Comparison of ENCODE assay signal across 19 cellular contexts in the genomic region with DNA sequence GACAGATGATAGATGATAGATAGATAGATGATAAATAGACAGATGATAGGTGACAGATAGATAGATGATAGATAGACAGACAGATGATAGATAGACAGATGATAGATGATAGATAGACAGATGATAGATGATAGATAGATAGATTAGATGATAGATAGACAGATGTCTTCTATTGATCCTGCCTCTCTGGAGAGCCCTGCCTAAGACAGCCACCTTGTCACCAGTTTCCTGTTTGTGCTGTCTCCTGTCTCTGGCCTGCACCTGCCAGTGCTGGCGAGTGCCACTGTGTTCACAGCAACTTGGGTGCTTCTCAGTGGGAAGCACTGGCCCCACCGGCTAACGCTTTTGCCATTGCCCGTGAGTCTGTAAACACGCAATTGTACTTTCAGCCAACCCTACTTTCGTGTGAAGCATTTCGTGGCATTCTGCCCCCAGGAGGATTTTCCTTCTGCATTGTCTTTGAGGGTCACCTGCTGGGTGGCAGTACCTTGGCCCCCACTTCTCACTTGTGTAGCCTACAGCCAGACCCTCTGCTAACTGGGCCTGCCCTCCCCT. TPM values are rescaled to one million over a fixed set of nuclear protein-coding genes. Genes with fewer than 3 reads are reported as not detected.
DNase-seq lines count a peak whose midpoint lies in the region; ATAC-seq and TF ChIP-seq lines count a peak whose summit lies in the region.
"Had no signal": no experiment of that assay in that cellular context is flagged by ENCODE, and none has a peak within 500 bp of the region (broad histone marks: within the 10 kb centered on the region; RNA-seq: fewer than 3 reads in every experiment).

No MANE protein-coding gene starts in this region.

- H3K4me1 ChIP-seq in right cardiac atrium (ENCODE audit: control insufficient read depth, insufficient read depth, low read length) (no peaks in the 10 kb centered on the region), body of pancreas (peaks cover 3% of the 10 kb centered on the region)
- H3K4me1 ChIP-seq: SJCRH30 had no signal

- no peak for TF ChIP-seq CTCF in body of pancreas (IDR thresholded peaks at IDR 0.05)

- DNase-seq in cardiac septum (ENCODE audit: low spot score) (peak; percentile 64), right cardiac atrium (no peak), body of pancreas (no peak), sciatic nerve (ENCODE audit: low spot score) (peak; percentile 28), NCI-H1930 (lab: John Stamatoyannopoulos, UW) (no peak), EL (no peak)
- DNase-seq: CD4-positive, CD25-positive, alpha-beta regulatory T cell; COR-L47; DND-41; GOT3; IMR-90; NCI-H1105 treated with DMSO at 0.1 percent for 48 hours; NCI-H1694 treated with DMSO at 0.1 percent for 48 hours; NCI-H446; NCI-H526; NK-92 treated with Interleukin-12 subunit alpha and Interleukin-12 subunit beta, amount 100 ng/mL, for 24 hours; SJCRH30 had no signal

- intact Hi-C loops in cardiac septum (cut with DNase I) (no loop called here), right cardiac atrium (cut with DNase I) (no loop called here), body of pancreas (cut with DNase I) (no loop called here), sciatic nerve (cut with DNase I) (no loop called here)

- no peak for TF ChIP-seq POLR2A in body of pancreas (IDR thresholded peaks at IDR 0.05)

- H3K27ac ChIP-seq in right cardiac atrium (ENCODE audit: low read length) (no peak overlapping the region), body of pancreas (no peak overlapping the region)
- H3K27ac ChIP-seq: SJCRH30 had no signal

- ATAC-seq in right cardiac atrium (no peak), body of pancreas (peak; percentile 19), sciatic nerve (no peak), GM21737 (IDR thresholded peaks at IDR 0.05; ENCODE audit: unreplicated experiment) (no peak)
- ATAC-seq: HCT116 had no signal

- H3K4me3 ChIP-seq in right cardiac atrium (ENCODE audit: low read length) (no peak overlapping the region), body of pancreas (no peak overlapping the region)
- H3K4me3 ChIP-seq: SJCRH30 had no signal

- H3K27me3 ChIP-seq in right cardiac atrium (ENCODE audit: control insufficient read depth, insufficient read depth) (no peaks in the 10 kb centered on the region), body of pancreas (no peaks in the 10 kb centered on the region)
- H3K27me3 ChIP-seq: SJCRH30 had no signal

- 77% methylated on average over 7 of the region's 7 CpGs for WGBS in right cardiac atrium
- whole genome bisulfite sequencing in body of pancreas, 2 donors, result 77 to 79% methylated on average over 7 of the region's 7 CpGs

- H3K9me3 ChIP-seq in right cardiac atrium (ENCODE audit: control insufficient read depth, low read length) (no peaks in the 10 kb centered on the region), body of pancreas (no peaks in the 10 kb centered on the region)
- H3K9me3 ChIP-seq: SJCRH30 had no signal

- no peaks in the 10 kb centered on the region for H3K36me3 ChIP-seq in body of pancreas (replicated peaks in 1 of 2; ENCODE audit: insufficient read depth in 1 of 2, low read depth in 2 of 2)
- H3K36me3 ChIP-seq: SJCRH30 had no signal

RNA-seq across cellular contexts. Expression of a gene that starts 23.5 kb away (rescaled TPM):
- total RNA-seq in cardiac septum (1.1 TPM), right cardiac atrium (1 to 10 TPM; 1.5 to 2.8 (median 2.3) TPM), body of pancreas (1 to 10 TPM; 5.2 to 7.9 TPM), sciatic nerve (32.6 TPM)
- polyA plus RNA-seq in right cardiac atrium, result 4.1 TPM

Comparison
In these comparisons a context has a peak if more than half of its experiments do, and no peak if none do; other contexts are left out.
1. DNase-seq: peak in cardiac septum (single experiment) and sciatic nerve (single experiment); none in right cardiac atrium (0 of 3), body of pancreas (0 of 4), NCI-H1930 (0 of 2) and EL (single experiment).